Comparison of ENCODE assay signal across 8 cellular contexts in the genomic region with DNA sequence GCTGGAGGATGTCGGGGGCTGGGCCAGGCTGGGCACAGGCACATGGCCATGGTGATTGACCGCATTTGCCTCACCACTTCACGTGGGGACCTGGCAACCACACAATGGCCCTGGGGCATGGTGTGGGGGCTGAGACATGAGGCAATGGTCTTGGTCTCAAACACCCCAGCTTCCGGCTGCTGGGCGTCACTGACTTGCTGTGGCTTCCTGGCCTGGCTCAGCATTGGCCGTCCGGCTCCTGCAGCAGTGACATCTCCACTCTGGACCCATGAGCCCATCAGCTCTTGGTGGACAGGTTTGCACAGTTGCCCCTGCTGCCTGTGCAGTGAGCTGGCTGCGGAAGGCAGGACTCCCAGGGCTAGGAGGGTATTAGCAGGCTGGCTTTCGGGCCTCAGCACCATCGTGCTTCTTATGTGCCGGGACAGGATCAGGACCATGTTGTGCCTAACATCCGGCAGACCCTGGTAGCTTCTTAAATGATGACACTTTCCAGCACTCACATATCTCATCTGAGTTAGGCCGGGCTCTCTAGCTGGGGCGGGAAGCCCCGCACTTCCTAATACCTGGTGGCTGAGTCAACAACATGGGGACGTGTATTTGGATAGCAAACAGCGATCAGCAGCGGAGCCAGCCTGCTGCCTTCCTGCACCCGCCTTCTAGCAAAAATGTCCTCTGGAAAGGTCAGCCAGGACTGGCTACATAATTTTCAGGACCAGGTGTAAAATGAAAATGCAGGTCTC.
DNase-seq lines count a peak whose midpoint lies in the region; ATAC-seq lines count a peak whose summit lies in the region.

No MANE protein-coding gene starts in this region.

- DNase-seq in DMS153 treated with DMSO at 0.1 percent for 48 hours (lab: John Stamatoyannopoulos, UW; ENCODE audit: unreplicated experiment) (peak; percentile 16), NCI-H510A treated with DMSO at 0.1 percent for 48 hours (lab: John Stamatoyannopoulos, UW) (peak; percentile 69), medulla oblongata (ENCODE audit: extremely low spot score) (peak; percentile 78), ACHN (no peak), NCI-H446 treated with DMSO at 0.1 percent for 48 hours (lab: John Stamatoyannopoulos, UW) (no peak), hepatic stellate cell (ENCODE audit: low spot score) (no peak)
- DNase-seq in central memory CD8-positive, alpha-beta T cell (ENCODE audit: low spot score in 2 of 2): no peak

- peaks cover 66% of the 10 kb centered on the region for H3K4me1 Mint-ChIP-seq in central memory CD8-positive, alpha-beta T cell

- in situ Hi-C loops in ACHN (cut with HindIII; ENCODE audit: low pct_ligation_motif_present, low pct_unique_long_range_greater_than_20kb, low sequenced_read_pairs): no loop called here

- H3K27ac Mint-ChIP-seq in central memory CD8-positive, alpha-beta T cell (ENCODE audit: low read depth): peak overlapping the region; percentile 83

- no peak for ATAC-seq in central memory CD8-positive, alpha-beta T cell (replicated peaks; ENCODE audit: extremely low read depth, poor library complexity, severe bottlenecking)
- no peak for ATAC-seq in GM18870 (IDR thresholded peaks at IDR 0.05; ENCODE audit: unreplicated experiment)

- no peaks in the 10 kb centered on the region for H3K27me3 Mint-ChIP-seq in central memory CD8-positive, alpha-beta T cell

- H3K4me3 Mint-ChIP-seq in central memory CD8-positive, alpha-beta T cell: peak overlapping the region; percentile 56

- no peaks in the 10 kb centered on the region for H3K9me3 Mint-ChIP-seq in central memory CD8-positive, alpha-beta T cell

- H3K36me3 Mint-ChIP-seq in central memory CD8-positive, alpha-beta T cell (ENCODE audit: insufficient read depth): peaks cover 21% of the 10 kb centered on the region

Comparison
In these comparisons a context has a peak if more than half of its experiments do, and no peak if none do; other contexts are left out.
1. DNase-seq: peak in DMS153 treated with DMSO at 0.1 percent for 48 hours (single experiment), NCI-H510A treated with DMSO at 0.1 percent for 48 hours (single experiment) and medulla oblongata (single experiment); none in central memory CD8-positive, alpha-beta T cell (0 of 2), ACHN (single experiment), NCI-H446 treated with DMSO at 0.1 percent for 48 hours (single experiment) and hepatic stellate cell (single experiment).